ENCODE assay signal across 8 cellular contexts in the genomic region with DNA sequence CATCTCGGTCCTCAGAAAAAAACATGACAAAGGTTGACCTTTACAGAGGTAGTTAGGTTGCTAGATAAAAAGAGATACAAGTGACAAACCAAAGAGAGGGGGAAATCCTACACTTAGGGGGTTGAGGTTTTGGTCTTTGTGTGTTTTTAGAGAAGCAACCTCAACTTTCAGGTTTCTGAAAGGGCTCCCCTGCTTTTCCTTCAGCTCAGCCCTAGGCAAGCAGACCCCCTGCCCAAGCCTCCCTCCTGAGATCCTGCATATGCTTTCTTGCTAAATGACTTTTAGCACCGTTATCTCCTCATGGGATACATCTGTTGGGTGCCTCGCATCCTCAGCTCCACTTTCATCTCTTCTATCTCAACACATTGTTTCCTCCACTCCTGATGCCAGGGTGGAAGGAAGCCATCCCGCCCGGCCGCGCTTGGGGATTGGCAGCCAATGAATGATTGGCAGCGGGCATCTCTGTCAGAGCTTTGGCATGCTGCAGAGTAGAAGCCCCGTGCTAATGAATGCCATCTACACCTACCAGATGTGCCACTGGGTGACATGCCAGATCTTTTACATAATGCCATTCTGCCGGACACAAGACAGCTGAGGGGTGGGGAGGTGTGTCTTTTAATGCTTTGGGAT. TPM values are rescaled to one million over a fixed set of nuclear protein-coding genes. Genes with fewer than 3 reads are reported as not detected.
A peak's percentile ranks its signal among the peaks of the same experiment; 100 is the strongest.
DNase-seq lines count a peak whose midpoint lies in the region; ATAC-seq and TF ChIP-seq lines count a peak whose summit lies in the region.

No MANE protein-coding gene starts in this region.

- ATAC-seq in GM21423 (IDR thresholded peaks at IDR 0.05; ENCODE audit: unreplicated experiment), result peak; percentile 25
- ATAC-seq in HG03354 (IDR thresholded peaks at IDR 0.05; ENCODE audit: poor library complexity, severe bottlenecking, unreplicated experiment), result no peak

- peaks cover 0 to 29% (median 19%) of the 10 kb centered on the region in 4 donors for H3K4me1 ChIP-seq in sigmoid colon

- no peak for TF ChIP-seq EP300 in sigmoid colon (IDR thresholded peaks at IDR 0.05)

- no peaks in the 10 kb centered on the region for H3K27me3 ChIP-seq in sigmoid colon

- intact Hi-C loops in sigmoid colon (cut with DNase I), result loop anchor here (10.0 kb wide), 1 partner anchor 268 kb away; no protein-coding TSS in a partner anchor

- H3K9me3 ChIP-seq in sigmoid colon, result peaks cover 0 to 9% (median 6%) of the 10 kb centered on the region in 4 donors

- 22 to 42% methylated on average over 10 of the region's 10 CpGs for WGBS in sigmoid colon, 2 donors

- no peak for TF ChIP-seq POLR2A in sigmoid colon (IDR thresholded peaks at IDR 0.05)

- peak overlapping the region in 2 of 4 donors; percentile 85 for H3K27ac ChIP-seq in sigmoid colon

- TF ChIP-seq CTCF in sigmoid colon (IDR thresholded peaks at IDR 0.05), result no peak

- no peaks in the 10 kb centered on the region for H3K36me3 ChIP-seq in sigmoid colon

- DNase-seq in DMS 273 treated with DMSO at 0.1 percent for 48 hours (lab: John Stamatoyannopoulos, UW) (peak; percentile 64), myocyte (ENCODE audit: low read depth) (peak; percentile 51), foreskin melanocyte (no peak), sigmoid colon (no peak), glomerular visceral epithelial cell (ENCODE audit: extremely low spot score) (no peak)
- DNase-seq in activated T-cell treated with anti-CD3 and anti-CD28 coated beads, Interleukin-2, amount 50 U/mL, for 48 hours, result peak; percentile 53 to 57

- no peak overlapping the region for H3K4me3 ChIP-seq in sigmoid colon

RNA-seq across cellular contexts. Expression of gene PRDM8, which starts 15.0 kb away (rescaled TPM):
- total RNA-seq in myocyte, result 14.7 and 15.4 TPM in 2 replicates
- polyA plus RNA-seq in myocyte (2012), result 8.3 TPM
- 10 to 100 TPM; 14.3 to 17.4 (median 15.6) TPM for total RNA-seq in sigmoid colon
- polyA plus RNA-seq in sigmoid colon, result 1 to 10 TPM in 2 of 3 donors, not detected in 1; 1.2 to 2.8 TPM

Comparison
In these comparisons a context has a peak if more than half of its experiments do, and no peak if none do; other contexts are left out.
1. DNase-seq: peak in DMS 273 treated with DMSO at 0.1 percent for 48 hours (single experiment), activated T-cell treated with anti-CD3 and anti-CD28 coated beads, Interleukin-2, amount 50 U/mL, for 48 hours (2 of 2) and myocyte (single experiment); none in foreskin melanocyte (single experiment), sigmoid colon (single experiment) and glomerular visceral epithelial cell (single experiment).